Comparison of ENCODE assay signal across 9 cellular contexts in the genomic region with DNA sequence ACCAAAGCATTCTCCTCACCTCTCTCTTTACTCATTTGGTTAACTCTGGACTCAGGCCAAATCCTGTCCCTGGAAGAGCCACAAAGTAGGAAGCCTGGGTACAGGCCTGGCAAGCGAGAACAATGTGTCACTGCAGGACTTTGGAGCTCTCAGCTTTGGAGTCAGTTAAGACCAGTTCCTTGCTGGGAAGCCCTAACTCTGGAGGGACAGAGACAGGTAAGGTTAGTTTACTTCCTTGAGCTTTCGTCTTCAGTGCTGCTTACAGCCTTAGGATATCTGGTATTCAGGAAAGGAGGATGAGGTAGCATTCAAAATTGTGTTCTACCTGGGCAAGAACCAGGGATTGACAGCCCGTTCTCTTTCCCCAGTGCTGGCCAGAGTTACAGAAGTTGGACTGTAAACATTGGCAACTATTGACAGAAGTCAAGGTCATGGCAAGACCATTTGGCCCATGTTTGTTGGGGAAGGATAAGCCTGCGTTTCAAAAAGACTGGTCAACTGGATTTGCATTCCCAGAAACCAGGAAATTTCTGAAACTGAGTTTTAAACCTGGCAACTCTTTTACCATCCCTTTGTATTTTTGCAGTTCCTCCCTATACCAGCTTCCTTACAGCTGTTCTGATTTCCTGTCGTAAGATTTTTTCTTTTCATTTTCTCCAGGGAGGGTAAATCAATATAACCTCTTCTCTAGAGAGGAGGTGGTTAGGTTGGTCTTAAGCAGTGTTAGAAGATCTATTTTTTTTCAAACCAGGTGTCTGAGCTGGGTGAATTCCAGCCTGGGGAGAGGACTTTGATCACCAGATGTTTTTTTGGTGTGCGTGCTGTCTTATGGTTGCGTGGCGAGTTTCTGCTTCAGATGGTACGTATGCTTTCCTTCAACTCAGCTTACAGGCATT. TPM values are rescaled to one million over a fixed set of nuclear protein-coding genes. Genes with fewer than 3 reads are reported as not detected.
DNase-seq lines count a peak whose midpoint lies in the region; ATAC-seq lines count a peak whose summit lies in the region.
"Had no signal": no experiment of that assay in that cellular context is flagged by ENCODE, and none has a peak within 500 bp of the region (broad histone marks: within the 10 kb centered on the region; RNA-seq: fewer than 3 reads in every experiment).

Gene C4BPB (plus strand): TSS at position 130 of the 896 bp plus-strand sequence. CDS start 672 bp downstream, at position 802.

- H3K27ac ChIP-seq in urinary bladder (ENCODE audit: low read depth): no peak within 1 kb of the TSS

- DNase-seq in left ventricle myocardium superior (no peak), cardiac septum (ENCODE audit: low spot score) (no peak), left colon (peak; percentile 37 to 77), NCI-H1092 treated with DMSO at 0.1 percent for 48 hours (lab: John Stamatoyannopoulos, UW) (no peak)
- DNase-seq in effector memory CD8-positive, alpha-beta T cell: no peak

- H3K9me3 Mint-ChIP-seq in effector memory CD8-positive, alpha-beta T cell: no peaks in the 10 kb centered on the region
- H3K9me3 Mint-ChIP-seq: brain had no signal

- intact Hi-C loops in left ventricle myocardium superior (cut with micrococcal nuclease): loop anchor here (5.0 kb wide), 1 partner anchor 318 kb away; no protein-coding TSS in a partner anchor
- intact Hi-C loops in cardiac septum (cut with DNase I): no loop called here
- intact Hi-C loops in T-helper 1 cell treated with Interleukin-12 subunit alpha and Interleukin-12 subunit beta and Interleukin-4 antibody, amounts not matched to agents 30 ng/mL and 1 ng/mL, for 36 hours (cut with micrococcal nuclease): loop anchor here (1.0 kb wide), 2 partner anchors 9 to 39 kb away; no protein-coding TSS in a partner anchor
- intact Hi-C loops in left colon (cut with DNase I, micrococcal nuclease): no loop called here

- peak; percentile 52 for ATAC-seq in left ventricle myocardium superior
- ATAC-seq in left colon: peak; percentile 96
- ATAC-seq in effector memory CD8-positive, alpha-beta T cell (replicated peaks): no peak
- no peak for ATAC-seq in GM21619 (IDR thresholded peaks at IDR 0.05; ENCODE audit: unreplicated experiment)

- H3K4me3 Mint-ChIP-seq in effector memory CD8-positive, alpha-beta T cell: no peak within 1 kb of the TSS
- H3K4me3 Mint-ChIP-seq: brain had no signal

- H3K27ac Mint-ChIP-seq in effector memory CD8-positive, alpha-beta T cell: no peak within 1 kb of the TSS
- H3K27ac Mint-ChIP-seq: brain had no signal

- H3K4me3 ChIP-seq in urinary bladder (ENCODE audit: low read depth, low read length): peak within 1 kb of the TSS; percentile 26

- no peaks in the 10 kb centered on the region for H3K36me3 Mint-ChIP-seq in effector memory CD8-positive, alpha-beta T cell (ENCODE audit: insufficient read depth)
- H3K36me3 Mint-ChIP-seq: brain had no signal

- no peaks in the 10 kb centered on the region for H3K4me1 Mint-ChIP-seq in effector memory CD8-positive, alpha-beta T cell (ENCODE audit: low read depth in 2 of 2)

- no peaks in the 10 kb centered on the region for H3K36me3 ChIP-seq in urinary bladder (ENCODE audit: insufficient read depth)

- WGBS in urinary bladder: 76% methylated on average over 9 of the region's 9 CpGs

- peaks cover 26 to 46% of the 10 kb centered on the region in 2 donors for H3K27me3 Mint-ChIP-seq in effector memory CD8-positive, alpha-beta T cell

- H3K4me1 ChIP-seq in urinary bladder (ENCODE audit: insufficient read depth): no peaks in the 10 kb centered on the region

RNA-seq across cellular contexts. Expression of gene C4BPB, which starts in this region (rescaled TPM):
- total RNA-seq in left ventricle myocardium superior (not detected), cardiac septum (0.24 TPM), left colon (10 to 100 TPM in 1 of 2 donors, 1 to 10 TPM in 1; 5.0 to 20.8 TPM), urinary bladder (1.6 TPM)
- 11.5 and 15.6 TPM in 2 replicates for total RNA-seq in T-helper 1 cell treated with Interleukin-12 subunit alpha and Interleukin-12 subunit beta and Interleukin-4 antibody, amounts not matched to agents 30 ng/mL and 1 ng/mL, for 36 hours
- 0.46 TPM for polyA plus RNA-seq in urinary bladder

Comparison
In these comparisons a context has a peak if more than half of its experiments do, and no peak if none do; other contexts are left out.
1. intact Hi-C loops: an anchor here in left ventricle myocardium superior (5.0 kb wide) and T-helper 1 cell treated with Interleukin-12 subunit alpha and Interleukin-12 subunit beta and Interleukin-4 antibody, amounts not matched to agents 30 ng/mL and 1 ng/mL, for 36 hours (1.0 kb wide); none called in cardiac septum and left colon.
2. Peak in ATAC-seq in left ventricle myocardium superior; RNA of the gene not detected or under 1 TPM.
3. DNase-seq: peak in left colon (2 of 2); none in left ventricle myocardium superior (single experiment), cardiac septum (single experiment), NCI-H1092 treated with DMSO at 0.1 percent for 48 hours (single experiment) and effector memory CD8-positive, alpha-beta T cell (0 of 3).